Comparison of ENCODE assay signal across 16 cellular contexts in genomic region chr22:39122772-39123470, GRCh38. TPM values are rescaled to one million over a fixed set of nuclear protein-coding genes. Genes with fewer than 3 reads are reported as not detected.
DNase-seq lines count a peak whose midpoint lies in the region; ATAC-seq and TF ChIP-seq lines count a peak whose summit lies in the region.
"Had no signal": no experiment of that assay in that cellular context is flagged by ENCODE, and none has a peak within 500 bp of the region (broad histone marks: within the 10 kb centered on the region; RNA-seq: fewer than 3 reads in every experiment).

No MANE protein-coding gene starts in this region.

- H3K4me3 ChIP-seq in left lung: no peak overlapping the region
- H3K4me3 ChIP-seq: GM23248, HAP-1, SK-N-MC had no signal

- no peaks in the 10 kb centered on the region for H3K9me3 ChIP-seq in left lung
- H3K9me3 ChIP-seq: HAP-1 had no signal

- H3K36me3 ChIP-seq in left lung: no peaks in the 10 kb centered on the region
- H3K36me3 ChIP-seq: HAP-1 had no signal

- peaks cover 10% of the 10 kb centered on the region for H3K4me1 Mint-ChIP-seq in type B pancreatic cell (ENCODE audit: unreplicated experiment)

- H3K27me3 Mint-ChIP-seq in type B pancreatic cell: peaks cover 1% of the 10 kb centered on the region

- ATAC-seq in left lung (no peak), sciatic nerve (peak; percentile 22), GM18907 (IDR thresholded peaks at IDR 0.05; ENCODE audit: unreplicated experiment) (no peak)

- TF ChIP-seq CTCF in GM20000 (IDR thresholded peaks at IDR 0.05; ENCODE audit: extremely low read depth, missing control alignments): no peak
- no peak for TF ChIP-seq CTCF in left lung (IDR thresholded peaks at IDR 0.05)
- TF ChIP-seq CTCF in type B pancreatic cell (conservative IDR thresholded peaks at IDR 0.05): no peak

- no peak overlapping the region for H3K27ac Mint-ChIP-seq in type B pancreatic cell
- H3K27ac Mint-ChIP-seq: HFFc6 had no signal

- H3K4me3 Mint-ChIP-seq in type B pancreatic cell: no peak overlapping the region
- H3K4me3 Mint-ChIP-seq: HFFc6 had no signal

- intact Hi-C loops in left lung (cut with DNase I): loop anchor here in 1 of 2 donors (10.0 kb wide), 2 partner anchors 118 to 248 kb away; partner anchors contain the start of gene CBX6
- intact Hi-C loops in sciatic nerve (cut with DNase I): no loop called here

- DNase-seq in AG20443 (ENCODE audit: low spot score) (peak; percentile 5), GM20000 (ENCODE audit: low spot score) (peak; percentile 4), left lung (peak; percentile 26 to 35), sciatic nerve (ENCODE audit: low spot score) (no peak), type B pancreatic cell (ENCODE audit: extremely low spot score, unreplicated experiment) (no peak)
- DNase-seq in stimulated activated CD4-positive, alpha-beta T cell treated with anti-CD3 and anti-CD28 coated beads, Interleukin-4, amount 100 ng/mL, for 24 hours: no peak
- DNase-seq: 8988T, HFFc6, NCI-H2029, NCI-H524 treated with DMSO at 0.1 percent for 48 hours, NCI-H774, SIG-M5 had no signal

- H3K4me1 ChIP-seq in left lung: no peaks in the 10 kb centered on the region
- H3K4me1 ChIP-seq: HAP-1 had no signal

- no peaks in the 10 kb centered on the region for H3K9me3 Mint-ChIP-seq in type B pancreatic cell
- H3K9me3 Mint-ChIP-seq: HFFc6 had no signal

- no peak overlapping the region for H3K27ac ChIP-seq in left lung
- H3K27ac ChIP-seq: GM23248, SK-N-MC had no signal

- H3K36me3 Mint-ChIP-seq in type B pancreatic cell: no peaks in the 10 kb centered on the region

- H3K27me3 ChIP-seq in left lung: peaks cover 0 to 3% of the 10 kb centered on the region in 2 donors

RNA-seq across cellular contexts. Expression of gene APOBEC3H, which starts 25.9 kb away (rescaled TPM):
- 1 to 10 TPM in 1 of 2 donors, under 1 TPM in 1; 0.94 to 1.3 TPM for total RNA-seq in left lung
- 1.1 TPM for total RNA-seq in sciatic nerve
- 0.63 and 1.1 TPM in 2 replicates for total RNA-seq in type B pancreatic cell (ENCODE audit: low replicate concordance)
- total RNA-seq: GM23248 had no signal

RNA-seq across cellular contexts. Expression of gene CBX7, which starts 29.6 kb away (rescaled TPM):
- 10 to 100 TPM; 17.1 to 17.7 TPM for total RNA-seq in left lung
- total RNA-seq in sciatic nerve: 115 TPM
- 4.8 and 5.0 TPM in 2 replicates for total RNA-seq in type B pancreatic cell (ENCODE audit: low replicate concordance)

RNA-seq across cellular contexts. Expression of gene APOBEC3G, which starts 45.8 kb away (rescaled TPM):
- total RNA-seq in left lung (10 to 100 TPM in 1 of 2 donors, 1 to 10 TPM in 1; 8.2 to 15.7 TPM), sciatic nerve (8.9 TPM), type B pancreatic cell (ENCODE audit: low replicate concordance) (5.6 and 8.0 TPM in 2 replicates)

Comparison
In these comparisons a context has a peak if more than half of its experiments do, and no peak if none do; other contexts are left out.
1. DNase-seq: peak in AG20443 (single experiment), GM20000 (single experiment) and left lung (2 of 2); none in sciatic nerve (single experiment), type B pancreatic cell (single experiment) and stimulated activated CD4-positive, alpha-beta T cell treated with anti-CD3 and anti-CD28 coated beads, Interleukin-4, amount 100 ng/mL, for 24 hours (single experiment).